ENCODE assay signal across 1 cellular context in the genomic region with DNA sequence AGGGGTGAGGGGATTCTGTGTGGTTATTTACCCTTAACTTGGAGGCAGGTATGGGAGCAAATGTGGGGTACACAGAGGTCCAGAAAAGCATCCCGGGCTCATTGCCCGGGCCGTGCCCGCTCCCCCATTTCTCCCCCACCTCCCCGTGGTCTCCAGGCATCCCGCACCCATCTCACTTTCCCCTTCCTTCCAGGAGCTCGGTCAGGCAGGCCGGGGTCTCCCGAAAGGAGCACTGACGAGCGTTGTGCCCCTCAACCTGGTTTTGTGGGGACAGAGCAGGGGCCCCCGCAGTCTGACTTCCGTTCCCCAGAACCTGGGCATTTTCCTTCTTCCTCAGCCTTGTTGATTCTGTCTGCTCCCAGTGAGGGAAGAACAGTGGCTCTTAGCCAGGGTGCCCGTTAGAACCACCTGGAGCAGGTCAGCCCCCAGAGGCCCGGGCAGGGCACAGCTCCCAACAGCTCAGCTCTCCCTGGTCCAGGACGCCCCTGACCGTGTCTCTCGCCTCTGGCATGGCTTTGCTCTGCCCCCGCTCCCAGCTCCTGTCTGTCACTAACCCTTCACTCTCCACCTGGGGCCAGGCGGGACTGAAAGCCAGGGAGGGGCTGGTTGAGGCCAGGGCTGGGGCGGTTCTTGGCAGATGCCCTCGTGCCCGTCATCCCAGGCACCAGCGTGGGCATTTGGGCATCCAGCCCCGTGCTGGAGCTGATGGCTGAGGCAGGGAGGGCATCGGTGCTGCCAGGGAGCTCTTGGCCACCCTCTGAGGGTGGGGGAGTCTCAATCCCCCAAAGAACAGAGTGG.
TF ChIP-seq lines count a peak whose summit lies in the region.

No MANE protein-coding gene starts in this region.

TF ChIP-seq in HepG2, 621 proteins besides CTCF, POLR2A, EP300 and RAD21:
- TF ChIP-seq ZNF747 (CRISPR knock-in tag; IDR thresholded peaks at IDR 0.05; ENCODE audit: borderline replicate concordance) (no peak), RBFOX2 (IDR thresholded peaks at IDR 0.05; ENCODE audit: low read depth, low read length) (0 out of 2 replicates have a peak, but pooled peaks have one; percentile 10), STAT5B (CRISPR knock-in tag; IDR thresholded peaks at IDR 0.05) (no peak), PPARG (CRISPR knock-in tag; conservative IDR thresholded peaks at IDR 0.05) (no peak), POLR2AphosphoS5 (IDR thresholded peaks at IDR 0.05; ENCODE audit: low read depth, low read length) (no peak), THYN1 (CRISPR knock-in tag; IDR thresholded peaks at IDR 0.05; ENCODE audit: borderline replicate concordance, low read depth) (no peak), IKZF1 (IDR thresholded peaks at IDR 0.05) (no peak), NFE2L1 (CRISPR knock-in tag; IDR thresholded peaks at IDR 0.05; ENCODE audit: borderline replicate concordance) (no peak), CBX2 (IDR thresholded peaks at IDR 0.05; ENCODE audit: low read depth, low read length) (no peak), CBX2 (CRISPR knock-in tag; IDR thresholded peaks at IDR 0.05; ENCODE audit: low read depth) (no peak), HNRNPH1 (optimal IDR thresholded peaks at IDR 0.05; ENCODE audit: low read depth, low read length) (no peak), ZFP36 (IDR thresholded peaks at IDR 0.05; ENCODE audit: borderline replicate concordance, low read depth, low read length, partially characterized antibody) (no peak), HNRNPL (IDR thresholded peaks at IDR 0.05; ENCODE audit: low read depth, low read length) (peak; percentile 52; the same call in 1 of the 2 replicates), CCAR2 (optimal IDR thresholded peaks at IDR 0.05; ENCODE audit: low read depth, low read length) (no peak), AGO2 (optimal IDR thresholded peaks at IDR 0.05; ENCODE audit: low read depth, low read length) (peak; percentile 51), ZNF230 (CRISPR knock-in tag; IDR thresholded peaks at IDR 0.05) (no peak), BORCS8-MEF2B (CRISPR knock-in tag; IDR thresholded peaks at IDR 0.05) (no peak), MTF2 (CRISPR knock-in tag; IDR thresholded peaks at IDR 0.05; ENCODE audit: borderline replicate concordance) (no peak), ZNF33B (CRISPR knock-in tag; IDR thresholded peaks at IDR 0.05) (no peak), MEIS2 (CRISPR knock-in tag; IDR thresholded peaks at IDR 0.05) (no peak), PHF5A (CRISPR knock-in tag; IDR thresholded peaks at IDR 0.05; ENCODE audit: low read depth, unreplicated experiment) (no peak), HCFC1 (IDR thresholded peaks at IDR 0.05; ENCODE audit: low read depth, low read length) (no peak), ARNTL (CRISPR knock-in tag; IDR thresholded peaks at IDR 0.05) (no peak), ZNF574 (CRISPR knock-in tag; IDR thresholded peaks at IDR 0.05) (no peak), RBM22 (optimal IDR thresholded peaks at IDR 0.05; ENCODE audit: low read length) (peak; percentile 9)
- TF ChIP-seq, protein P1, sequence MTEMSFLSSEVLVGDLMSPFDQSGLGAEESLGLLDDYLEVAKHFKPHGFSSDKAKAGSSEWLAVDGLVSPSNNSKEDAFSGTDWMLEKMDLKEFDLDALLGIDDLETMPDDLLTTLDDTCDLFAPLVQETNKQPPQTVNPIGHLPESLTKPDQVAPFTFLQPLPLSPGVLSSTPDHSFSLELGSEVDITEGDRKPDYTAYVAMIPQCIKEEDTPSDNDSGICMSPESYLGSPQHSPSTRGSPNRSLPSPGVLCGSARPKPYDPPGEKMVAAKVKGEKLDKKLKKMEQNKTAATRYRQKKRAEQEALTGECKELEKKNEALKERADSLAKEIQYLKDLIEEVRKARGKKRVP (CRISPR knock-in tag; IDR thresholded peaks at IDR 0.05) = no peak
- TF ChIP-seq, protein P2, sequence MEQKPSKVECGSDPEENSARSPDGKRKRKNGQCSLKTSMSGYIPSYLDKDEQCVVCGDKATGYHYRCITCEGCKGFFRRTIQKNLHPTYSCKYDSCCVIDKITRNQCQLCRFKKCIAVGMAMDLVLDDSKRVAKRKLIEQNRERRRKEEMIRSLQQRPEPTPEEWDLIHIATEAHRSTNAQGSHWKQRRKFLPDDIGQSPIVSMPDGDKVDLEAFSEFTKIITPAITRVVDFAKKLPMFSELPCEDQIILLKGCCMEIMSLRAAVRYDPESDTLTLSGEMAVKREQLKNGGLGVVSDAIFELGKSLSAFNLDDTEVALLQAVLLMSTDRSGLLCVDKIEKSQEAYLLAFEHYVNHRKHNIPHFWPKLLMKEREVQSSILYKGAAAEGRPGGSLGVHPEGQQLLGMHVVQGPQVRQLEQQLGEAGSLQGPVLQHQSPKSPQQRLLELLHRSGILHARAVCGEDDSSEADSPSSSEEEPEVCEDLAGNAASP (CRISPR knock-in tag; IDR thresholded peaks at IDR 0.05; ENCODE audit: borderline replicate concordance) = no peak
- TF ChIP-seq, protein P3, sequence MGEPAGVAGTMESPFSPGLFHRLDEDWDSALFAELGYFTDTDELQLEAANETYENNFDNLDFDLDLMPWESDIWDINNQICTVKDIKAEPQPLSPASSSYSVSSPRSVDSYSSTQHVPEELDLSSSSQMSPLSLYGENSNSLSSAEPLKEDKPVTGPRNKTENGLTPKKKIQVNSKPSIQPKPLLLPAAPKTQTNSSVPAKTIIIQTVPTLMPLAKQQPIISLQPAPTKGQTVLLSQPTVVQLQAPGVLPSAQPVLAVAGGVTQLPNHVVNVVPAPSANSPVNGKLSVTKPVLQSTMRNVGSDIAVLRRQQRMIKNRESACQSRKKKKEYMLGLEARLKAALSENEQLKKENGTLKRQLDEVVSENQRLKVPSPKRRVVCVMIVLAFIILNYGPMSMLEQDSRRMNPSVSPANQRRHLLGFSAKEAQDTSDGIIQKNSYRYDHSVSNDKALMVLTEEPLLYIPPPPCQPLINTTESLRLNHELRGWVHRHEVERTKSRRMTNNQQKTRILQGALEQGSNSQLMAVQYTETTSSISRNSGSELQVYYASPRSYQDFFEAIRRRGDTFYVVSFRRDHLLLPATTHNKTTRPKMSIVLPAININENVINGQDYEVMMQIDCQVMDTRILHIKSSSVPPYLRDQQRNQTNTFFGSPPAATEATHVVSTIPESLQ (CRISPR knock-in tag; conservative IDR thresholded peaks at IDR 0.05) = no peak
- TF ChIP-seq, protein P4, sequence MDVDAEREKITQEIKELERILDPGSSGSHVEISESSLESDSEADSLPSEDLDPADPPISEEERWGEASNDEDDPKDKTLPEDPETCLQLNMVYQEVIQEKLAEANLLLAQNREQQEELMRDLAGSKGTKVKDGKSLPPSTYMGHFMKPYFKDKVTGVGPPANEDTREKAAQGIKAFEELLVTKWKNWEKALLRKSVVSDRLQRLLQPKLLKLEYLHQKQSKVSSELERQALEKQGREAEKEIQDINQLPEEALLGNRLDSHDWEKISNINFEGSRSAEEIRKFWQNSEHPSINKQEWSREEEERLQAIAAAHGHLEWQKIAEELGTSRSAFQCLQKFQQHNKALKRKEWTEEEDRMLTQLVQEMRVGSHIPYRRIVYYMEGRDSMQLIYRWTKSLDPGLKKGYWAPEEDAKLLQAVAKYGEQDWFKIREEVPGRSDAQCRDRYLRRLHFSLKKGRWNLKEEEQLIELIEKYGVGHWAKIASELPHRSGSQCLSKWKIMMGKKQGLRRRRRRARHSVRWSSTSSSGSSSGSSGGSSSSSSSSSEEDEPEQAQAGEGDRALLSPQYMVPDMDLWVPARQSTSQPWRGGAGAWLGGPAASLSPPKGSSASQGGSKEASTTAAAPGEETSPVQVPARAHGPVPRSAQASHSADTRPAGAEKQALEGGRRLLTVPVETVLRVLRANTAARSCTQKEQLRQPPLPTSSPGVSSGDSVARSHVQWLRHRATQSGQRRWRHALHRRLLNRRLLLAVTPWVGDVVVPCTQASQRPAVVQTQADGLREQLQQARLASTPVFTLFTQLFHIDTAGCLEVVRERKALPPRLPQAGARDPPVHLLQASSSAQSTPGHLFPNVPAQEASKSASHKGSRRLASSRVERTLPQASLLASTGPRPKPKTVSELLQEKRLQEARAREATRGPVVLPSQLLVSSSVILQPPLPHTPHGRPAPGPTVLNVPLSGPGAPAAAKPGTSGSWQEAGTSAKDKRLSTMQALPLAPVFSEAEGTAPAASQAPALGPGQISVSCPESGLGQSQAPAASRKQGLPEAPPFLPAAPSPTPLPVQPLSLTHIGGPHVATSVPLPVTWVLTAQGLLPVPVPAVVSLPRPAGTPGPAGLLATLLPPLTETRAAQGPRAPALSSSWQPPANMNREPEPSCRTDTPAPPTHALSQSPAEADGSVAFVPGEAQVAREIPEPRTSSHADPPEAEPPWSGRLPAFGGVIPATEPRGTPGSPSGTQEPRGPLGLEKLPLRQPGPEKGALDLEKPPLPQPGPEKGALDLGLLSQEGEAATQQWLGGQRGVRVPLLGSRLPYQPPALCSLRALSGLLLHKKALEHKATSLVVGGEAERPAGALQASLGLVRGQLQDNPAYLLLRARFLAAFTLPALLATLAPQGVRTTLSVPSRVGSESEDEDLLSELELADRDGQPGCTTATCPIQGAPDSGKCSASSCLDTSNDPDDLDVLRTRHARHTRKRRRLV (CRISPR knock-in tag; IDR thresholded peaks at IDR 0.05) = no peak
